13 cellular contexts compared by ENCODE assay signal in the genomic region with DNA sequence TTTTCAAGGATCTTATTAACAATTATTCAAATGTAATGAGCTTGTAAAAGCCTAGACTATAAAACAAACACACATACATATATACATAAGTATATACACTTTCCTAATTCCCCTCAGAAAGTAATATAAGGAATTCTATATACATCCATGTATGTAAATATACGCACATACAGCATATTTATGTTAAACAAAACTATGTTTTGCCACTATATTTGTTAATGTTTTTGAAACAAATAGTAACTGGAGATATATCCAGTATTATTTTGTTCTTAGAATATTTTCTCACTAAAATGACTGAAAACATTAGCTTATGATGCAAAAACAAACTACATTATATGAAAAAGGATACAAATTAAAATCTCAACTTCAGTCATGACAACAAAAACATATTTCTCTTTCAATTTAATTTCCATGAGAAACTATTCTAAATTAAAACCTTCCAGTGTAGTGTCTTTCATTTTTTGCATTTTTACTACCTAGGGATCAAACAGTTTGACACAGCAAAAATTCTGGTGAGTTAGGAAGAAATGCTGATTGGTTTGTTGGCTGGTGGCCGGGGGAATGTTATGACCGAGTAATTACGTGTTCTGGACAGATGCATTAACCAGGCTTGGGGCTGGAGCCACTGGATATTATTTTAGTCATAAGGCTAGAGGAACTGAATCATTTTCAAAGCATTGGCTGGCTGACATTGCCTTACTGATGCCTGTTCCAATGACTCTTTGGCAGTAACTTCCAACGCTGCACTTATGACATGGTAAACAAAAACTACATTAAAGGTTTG.
DNase-seq lines count a peak whose midpoint lies in the region; FAIRE-seq and TF ChIP-seq lines count a peak whose summit lies in the region.
"Had no signal": no experiment of that assay in that cellular context is flagged by ENCODE, and none has a peak within 500 bp of the region (broad histone marks: within the 10 kb centered on the region; RNA-seq: fewer than 3 reads in every experiment).

No MANE protein-coding gene starts in this region.

- CTCF ChIA-PET in HEK293T (lab: Yijun Ruan, JAX) (interaction anchor here (0.7 kb wide), 1 partner anchor 9 kb away, joined by 3 read pairs; no protein-coding TSS in a partner anchor), PC-9 (lab: Charles Lee) (no interaction called here)

- H3K9me3 ChIP-seq in small intestine (ENCODE audit: control insufficient read depth, low read depth) (no peaks in the 10 kb centered on the region), PC-9 (ENCODE audit: insufficient read depth, low read depth) (no peaks in the 10 kb centered on the region), suprapubic skin (no peaks in the 10 kb centered on the region)

- no peak for TF ChIP-seq CTCF in PC-9 (conservative IDR thresholded peaks at IDR 0.05)
- TF ChIP-seq CTCF in suprapubic skin (IDR thresholded peaks at IDR 0.05): no peak

- H3K4me3 ChIP-seq in small intestine (ENCODE audit: low read depth in 1 of 2, low read length in 2 of 2) (no peak overlapping the region), PC-9 (no peak overlapping the region), suprapubic skin (no peak overlapping the region)

- peak; percentile 28 for DNase-seq in HEK293T (ENCODE audit: extremely low spot score)
- DNase-seq in SK-N-DZ (ENCODE audit: low spot score): peak; percentile 86
- DNase-seq in fibroblast of gingiva (ENCODE audit: low read depth): peak; percentile 69
- no peak for DNase-seq in small intestine
- DNase-seq in NCI-H146 (lab: John Stamatoyannopoulos, UW): no peak
- no peak for DNase-seq in GM12891 (ENCODE audit: insufficient read length, low spot score)
- DNase-seq in PC-9: no peak
- no peak for DNase-seq in suprapubic skin (ENCODE audit: low spot score in 2 of 2)
- DNase-seq: activated CD8-positive, alpha-beta memory T cell treated with anti-CD3 and anti-CD28 coated beads, Interleukin-2, amount 50 U/mL, for 4 hours; NCI-H446; right cardiac atrium; T-helper 9 cell had no signal

- POLR2A ChIA-PET in HEK293T (lab: Yijun Ruan, JAX): interaction anchor here (1.1 to 2.3 kb wide), 3 partner anchors 19 to 44 kb away, joined by 4 to 7 read pairs (median 4); no protein-coding TSS in a partner anchor
- POLR2A ChIA-PET in PC-9 (lab: Charles Lee; ENCODE audit: unreplicated experiment): no interaction called here

- peak; percentile 59 for FAIRE-seq in small intestine (lab: Jason Lieb, UNC)
- FAIRE-seq in GM12891 (lab: Jason Lieb, UNC): no peak

- H3K4me2 ChIP-seq in PC-9: no peak overlapping the region
- H3K4me2 ChIP-seq: KMS-11 had no signal

- H3K4me1 ChIP-seq in small intestine (ENCODE audit: control insufficient read depth in 2 of 2, insufficient read depth in 1 of 2, low read depth in 1 of 2, low read length in 1 of 2): no peaks in the 10 kb centered on the region
- H3K4me1 ChIP-seq in PC-9 (replicated peaks; ENCODE audit: insufficient read depth): no peaks in the 10 kb centered on the region
- no peaks in the 10 kb centered on the region for H3K4me1 ChIP-seq in suprapubic skin

- H3K27me3 ChIP-seq in small intestine (ENCODE audit: control insufficient read depth in 2 of 2, insufficient read depth in 2 of 2, low read length in 2 of 2) (peaks cover 0 to 3% of the 10 kb centered on the region in 2 donors), PC-9 (ENCODE audit: insufficient read depth, low read depth) (no peaks in the 10 kb centered on the region), suprapubic skin (peaks cover 80% of the 10 kb centered on the region)

- H2AFZ ChIP-seq in PC-9: no peak overlapping the region

- H3K36me3 ChIP-seq in small intestine (ENCODE audit: control insufficient read depth in 2 of 2, insufficient read depth in 2 of 2, low read length in 2 of 2) (no peaks in the 10 kb centered on the region), PC-9 (ENCODE audit: low read depth) (no peaks in the 10 kb centered on the region), suprapubic skin (no peaks in the 10 kb centered on the region)

- 62 to 71% (median 69%) methylated on average over 5 of the region's 5 CpGs for whole genome bisulfite sequencing in small intestine, 3 donors
- 46% methylated on average over 5 of the region's 5 CpGs for WGBS in suprapubic skin

- no TSS peak for BruUV-seq in PC-9 (replicated peaks; lab: Mats Ljungman, UMichigan)

- intact Hi-C loops in PC-9 (cut with micrococcal nuclease; ENCODE audit: unreplicated experiment): no loop called here

- no peaks in the 10 kb centered on the region for H3K9me2 ChIP-seq in PC-9 (ENCODE audit: insufficient read depth)

- H3K27ac ChIP-seq in small intestine (ENCODE audit: low read depth in 1 of 2, low read length in 1 of 2) (no peak overlapping the region), PC-9 (no peak overlapping the region), suprapubic skin (no peak overlapping the region)
- H3K27ac ChIP-seq: KMS-11 had no signal

- no peaks in the 10 kb centered on the region for H3F3A ChIP-seq in PC-9 (ENCODE audit: insufficient read depth, low read depth)

- TF ChIP-seq EP300 in suprapubic skin (IDR thresholded peaks at IDR 0.05): no peak

- TF ChIP-seq POLR2A in GM12891 (IDR thresholded peaks at IDR 0.05; ENCODE audit: low read depth, low read length) (no peak), suprapubic skin (IDR thresholded peaks at IDR 0.05) (no peak)

- no peaks in the 10 kb centered on the region for H4K20me1 ChIP-seq in PC-9 (ENCODE audit: insufficient read depth)

- no peaks in the 10 kb centered on the region for H3K79me2 ChIP-seq in PC-9 (ENCODE audit: low read depth)

TF ChIP-seq in HEK293T, 16 proteins besides CTCF, POLR2A, EP300 and RAD21:
- TF ChIP-seq FOXK2 (IDR thresholded peaks at IDR 0.05) (no peak), ZNF384 (IDR thresholded peaks at IDR 0.05) (no peak), SUZ12 (IDR thresholded peaks at IDR 0.05) (no peak)

TF ChIP-seq in GM12891, 5 proteins besides CTCF, POLR2A, EP300 and RAD21:
- TF ChIP-seq PAX5 (IDR thresholded peaks at IDR 0.05; ENCODE audit: insufficient read depth, low read length, severe bottlenecking) (no peak), TAF1 (IDR thresholded peaks at IDR 0.05; ENCODE audit: low read depth, low read length) (no peak), POLR2AphosphoS5 (IDR thresholded peaks at IDR 0.05; ENCODE audit: low read depth, low read length) (no peak), SPI1 (IDR thresholded peaks at IDR 0.05; ENCODE audit: low read depth, low read length) (no peak), POU2F2 (IDR thresholded peaks at IDR 0.05; ENCODE audit: low read depth, low read length) (no peak)

Comparison
In these comparisons a context has a peak if more than half of its experiments do, and no peak if none do; other contexts are left out.
1. DNase-seq: peak in HEK293T (single experiment), SK-N-DZ (single experiment) and fibroblast of gingiva (single experiment); none in small intestine (single experiment), NCI-H146 (single experiment), GM12891 (single experiment), PC-9 (0 of 2) and suprapubic skin (0 of 2).